In the genomic region with DNA sequence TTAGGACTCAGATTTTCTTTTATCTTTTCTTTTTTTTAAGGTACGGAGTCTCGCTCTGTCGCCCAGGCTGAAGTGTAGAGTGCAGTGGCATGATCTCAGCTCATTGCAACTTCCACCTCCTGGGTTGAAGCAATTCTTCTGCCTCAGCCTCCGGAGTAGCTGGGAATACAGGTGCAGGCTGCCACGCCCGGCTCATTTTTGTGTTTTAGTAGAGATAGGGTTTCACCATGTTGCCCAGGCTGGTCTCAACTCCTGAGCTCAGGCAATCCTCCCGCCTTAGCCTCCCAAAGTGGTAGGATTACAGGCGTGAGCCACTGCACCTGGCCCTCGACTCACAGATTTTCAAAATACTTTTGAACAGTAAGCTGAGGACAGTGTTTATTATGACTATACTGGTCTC, we compare ENCODE assay signal across 8 cellular contexts. TPM values are rescaled to one million over a fixed set of nuclear protein-coding genes. Genes with fewer than 3 reads are reported as not detected.
DNase-seq lines count a peak whose midpoint lies in the region; ATAC-seq and TF ChIP-seq lines count a peak whose summit lies in the region.
"Not testable (repeated sequence)": the region's sequence is repeated elsewhere in the genome, so short reads cannot be mapped to it uniquely, and the experiment has no call there.

No MANE protein-coding gene starts in this region.

- not testable (repeated sequence) for H3F3A ChIP-seq in OCI-LY1 (ENCODE audit: insufficient read depth, low read length)

- not testable (repeated sequence) for H3K9me3 ChIP-seq in CD4-positive, CD25-positive, alpha-beta regulatory T cell (ENCODE audit: control insufficient read depth in 2 of 2, low read length in 2 of 2); OCI-LY1 (ENCODE audit: low read length); naive thymus-derived CD4-positive, alpha-beta T cell (ENCODE audit: control insufficient read depth in 2 of 3, low read length in 3 of 3)

- H3K4me2 ChIP-seq in OCI-LY1 (ENCODE audit: low read length) = peak overlapping the region; percentile 85

- POLR2A ChIA-PET in activated B cell treated with CpG ODN at 0.5 μM for 24 hours (lab: Charles Lee) = interaction anchor here (1.4 kb wide), 1 partner anchor 19 kb away, joined by 4 read pairs; no protein-coding TSS in a partner anchor
- POLR2A ChIA-PET in naive thymus-derived CD4-positive, alpha-beta T cell (lab: Charles Lee) = interaction anchor here (0.6 to 1.3 kb wide), 3 partner anchors 195 to 315 kb away, joined by 3 to 5 read pairs (median 3); partner anchors contain the start of gene ZNF32

- not testable (repeated sequence) for H3K27me3 Mint-ChIP-seq in CD4-positive, CD25-positive, alpha-beta regulatory T cell; IgD-negative memory B cell; activated B cell treated with CpG ODN at 0.5 μM for 24 hours; naive thymus-derived CD4-positive, alpha-beta T cell

- ATAC-seq in CD4-positive, CD25-positive, alpha-beta regulatory T cell (ENCODE audit: low read depth in 2 of 2); activated B cell treated with CpG ODN at 0.5 μM for 24 hours (ENCODE audit: low read depth); activated naive CD4-positive, alpha-beta T cell treated with anti-CD3 and anti-CD28 coated beads, Interleukin-2, amount 50 U/mL, for 72 hours; naive thymus-derived CD4-positive, alpha-beta T cell; stimulated activated effector memory CD8-positive, alpha-beta T cell treated with anti-CD3 and anti-CD28 coated beads, Interleukin-12 subunit alpha, Interleukin-12 subunit beta, amount 100 ng/mL, for 72 hours: not testable (repeated sequence)

- H3K4me3 ChIP-seq in CD4-positive, CD25-positive, alpha-beta regulatory T cell (ENCODE audit: low read depth, low read length) = peak overlapping the region; percentile 86
- H3K4me3 ChIP-seq in OCI-LY1 (ENCODE audit: low read depth, low read length, poor library complexity, severe bottlenecking) = peak overlapping the region; percentile 85
- H3K4me3 ChIP-seq in naive thymus-derived CD4-positive, alpha-beta T cell (ENCODE audit: low read length) = not testable (repeated sequence)

- H2AFZ ChIP-seq in OCI-LY1 (ENCODE audit: low read length) = not testable (repeated sequence)

- H4K20me1 ChIP-seq in OCI-LY1 (ENCODE audit: insufficient read depth, low read length) = not testable (repeated sequence)

- H3K4me1 ChIP-seq in CD4-positive, CD25-positive, alpha-beta regulatory T cell (ENCODE audit: control insufficient read depth, insufficient read depth, low read length, poor library complexity, severe bottlenecking) = peaks cover 53% of the 10 kb centered on the region
- peaks cover 51% of the 10 kb centered on the region for H3K4me1 ChIP-seq in OCI-LY1 (ENCODE audit: insufficient read depth, low read length, severe bottlenecking)
- peaks cover 36 to 51% of the 10 kb centered on the region in 2 donors for H3K4me1 ChIP-seq in naive thymus-derived CD4-positive, alpha-beta T cell (ENCODE audit: control insufficient read depth in 2 of 2, insufficient read depth in 2 of 2, low read length in 2 of 2)

- not testable (repeated sequence) for H3K9me2 ChIP-seq in OCI-LY1 (ENCODE audit: low read depth, low read length)

- CTCF ChIA-PET in activated B cell treated with CpG ODN at 0.5 μM for 24 hours (lab: Charles Lee) = interaction anchor here (1.2 kb wide), 1 partner anchor 19 kb away, joined by 3 read pairs; no protein-coding TSS in a partner anchor
- CTCF ChIA-PET in naive thymus-derived CD4-positive, alpha-beta T cell (lab: Charles Lee) = interaction anchor here (0.9 to 1.8 kb wide), 3 partner anchors 9 to 59 kb away, joined by 3 to 5 read pairs (median 4); no protein-coding TSS in a partner anchor

- intact Hi-C loops in activated B cell treated with CpG ODN at 0.5 μM for 24 hours (cut with micrococcal nuclease); naive thymus-derived CD4-positive, alpha-beta T cell (cut with micrococcal nuclease): not testable (repeated sequence)

- H3K27ac Mint-ChIP-seq in CD4-positive, CD25-positive, alpha-beta regulatory T cell = peak overlapping the region; percentile 97 to 99 (median 98)
- H3K27ac Mint-ChIP-seq in IgD-negative memory B cell (peak overlapping the region; percentile 95 to 99 (median 97)), activated B cell treated with CpG ODN at 0.5 μM for 24 hours (peak overlapping the region; percentile 100)
- H3K27ac Mint-ChIP-seq in activated naive CD4-positive, alpha-beta T cell treated with anti-CD3 and anti-CD28 coated beads, Interleukin-2, amount 50 U/mL, for 72 hours = peak overlapping the region; percentile 98
- H3K27ac Mint-ChIP-seq in naive thymus-derived CD4-positive, alpha-beta T cell = peak overlapping the region; percentile 97 to 100 (median 99)
- peak overlapping the region; percentile 98 for H3K27ac Mint-ChIP-seq in stimulated activated effector memory CD8-positive, alpha-beta T cell treated with anti-CD3 and anti-CD28 coated beads, Interleukin-12 subunit alpha, Interleukin-12 subunit beta, amount 100 ng/mL, for 72 hours

- DNase-seq in CD4-positive, CD25-positive, alpha-beta regulatory T cell; activated B cell treated with CpG ODN at 0.5 μM for 24 hours; activated naive CD4-positive, alpha-beta T cell treated with anti-CD3 and anti-CD28 coated beads, Interleukin-2, amount 50 U/mL, for 72 hours (ENCODE audit: low spot score in 2 of 2); epithelial cell of prostate (ENCODE audit: low read depth, low spot score); naive thymus-derived CD4-positive, alpha-beta T cell; stimulated activated effector memory CD8-positive, alpha-beta T cell treated with anti-CD3 and anti-CD28 coated beads, Interleukin-12 subunit alpha, Interleukin-12 subunit beta, amount 100 ng/mL, for 72 hours (ENCODE audit: low spot score in 2 of 2): not testable (repeated sequence)

- peak overlapping the region; percentile 92 for H3K27ac ChIP-seq in CD4-positive, CD25-positive, alpha-beta regulatory T cell (ENCODE audit: insufficient read depth, low read length, poor library complexity, severe bottlenecking)
- H3K27ac ChIP-seq in OCI-LY1 (ENCODE audit: low read depth, low read length, poor library complexity, severe bottlenecking) = peak overlapping the region; percentile 99
- peak overlapping the region; percentile 93 for H3K27ac ChIP-seq in epithelial cell of prostate
- H3K27ac ChIP-seq in naive thymus-derived CD4-positive, alpha-beta T cell (ENCODE audit: low read depth, low read length) = peak overlapping the region; percentile 91

- not testable (repeated sequence) for H3K36me3 Mint-ChIP-seq in CD4-positive, CD25-positive, alpha-beta regulatory T cell; IgD-negative memory B cell; activated B cell treated with CpG ODN at 0.5 μM for 24 hours (ENCODE audit: low read depth)
- H3K36me3 Mint-ChIP-seq in activated naive CD4-positive, alpha-beta T cell treated with anti-CD3 and anti-CD28 coated beads, Interleukin-2, amount 50 U/mL, for 72 hours = peaks cover 10 to 16% of the 10 kb centered on the region in 2 donors
- peaks cover 0 to 15% (median 0%) of the 10 kb centered on the region in 5 donors for H3K36me3 Mint-ChIP-seq in naive thymus-derived CD4-positive, alpha-beta T cell
- peaks cover 20% of the 10 kb centered on the region for H3K36me3 Mint-ChIP-seq in stimulated activated effector memory CD8-positive, alpha-beta T cell treated with anti-CD3 and anti-CD28 coated beads, Interleukin-12 subunit alpha, Interleukin-12 subunit beta, amount 100 ng/mL, for 72 hours

- peaks cover 30 to 55% (median 45%) of the 10 kb centered on the region in 4 donors for H3K4me1 Mint-ChIP-seq in CD4-positive, CD25-positive, alpha-beta regulatory T cell
- peaks cover 34 to 46% (median 43%) of the 10 kb centered on the region in 3 donors for H3K4me1 Mint-ChIP-seq in IgD-negative memory B cell
- H3K4me1 Mint-ChIP-seq in activated B cell treated with CpG ODN at 0.5 μM for 24 hours = peaks cover 44% of the 10 kb centered on the region
- peaks cover 24 to 66% (median 54%) of the 10 kb centered on the region in 7 donors for H3K4me1 Mint-ChIP-seq in naive thymus-derived CD4-positive, alpha-beta T cell
- H3K4me1 Mint-ChIP-seq in stimulated activated effector memory CD8-positive, alpha-beta T cell treated with anti-CD3 and anti-CD28 coated beads, Interleukin-12 subunit alpha, Interleukin-12 subunit beta, amount 100 ng/mL, for 72 hours = peaks cover 43% of the 10 kb centered on the region

- H3K36me3 ChIP-seq in CD4-positive, CD25-positive, alpha-beta regulatory T cell (ENCODE audit: control insufficient read depth, insufficient read depth, low read length); OCI-LY1 (ENCODE audit: insufficient read depth, low read length); naive thymus-derived CD4-positive, alpha-beta T cell (ENCODE audit: control insufficient read depth in 2 of 3, insufficient read depth in 3 of 3, low read length in 3 of 3): not testable (repeated sequence)

- not testable (repeated sequence) for H3K27me3 ChIP-seq in CD4-positive, CD25-positive, alpha-beta regulatory T cell (ENCODE audit: control insufficient read depth, insufficient read depth, low read length); OCI-LY1 (ENCODE audit: insufficient read depth, low read length); naive thymus-derived CD4-positive, alpha-beta T cell (ENCODE audit: control insufficient read depth in 2 of 2, insufficient read depth in 2 of 2, low read length in 2 of 2)

- H3K4me3 Mint-ChIP-seq in CD4-positive, CD25-positive, alpha-beta regulatory T cell = peak overlapping the region; percentile 97 to 99 (median 98)
- peak overlapping the region; percentile 94 to 99 (median 97) for H3K4me3 Mint-ChIP-seq in IgD-negative memory B cell
- peak overlapping the region; percentile 99 for H3K4me3 Mint-ChIP-seq in activated B cell treated with CpG ODN at 0.5 μM for 24 hours
- peak overlapping the region; percentile 58 to 98 (median 96) for H3K4me3 Mint-ChIP-seq in naive thymus-derived CD4-positive, alpha-beta T cell
- peak overlapping the region; percentile 98 for H3K4me3 Mint-ChIP-seq in stimulated activated effector memory CD8-positive, alpha-beta T cell treated with anti-CD3 and anti-CD28 coated beads, Interleukin-12 subunit alpha, Interleukin-12 subunit beta, amount 100 ng/mL, for 72 hours

- not testable (repeated sequence) for H3K79me2 ChIP-seq in OCI-LY1 (ENCODE audit: insufficient read depth, low read length)

- not testable (repeated sequence) for H3K9me3 Mint-ChIP-seq in CD4-positive, CD25-positive, alpha-beta regulatory T cell; IgD-negative memory B cell; activated B cell treated with CpG ODN at 0.5 μM for 24 hours; activated naive CD4-positive, alpha-beta T cell treated with anti-CD3 and anti-CD28 coated beads, Interleukin-2, amount 50 U/mL, for 72 hours; naive thymus-derived CD4-positive, alpha-beta T cell; stimulated activated effector memory CD8-positive, alpha-beta T cell treated with anti-CD3 and anti-CD28 coated beads, Interleukin-12 subunit alpha, Interleukin-12 subunit beta, amount 100 ng/mL, for 72 hours

- TF ChIP-seq CTCF in OCI-LY1 (IDR thresholded peaks at IDR 0.05; ENCODE audit: low read length); activated B cell treated with CpG ODN at 0.5 μM for 24 hours (IDR thresholded peaks at IDR 0.05): not testable (repeated sequence)

- H3K9ac ChIP-seq in OCI-LY1 (ENCODE audit: low read length) = peak overlapping the region; percentile 94

RNA-seq across cellular contexts. Expression of gene ZNF487, which starts 17.1 kb away (rescaled TPM):
- total RNA-seq in CD4-positive, CD25-positive, alpha-beta regulatory T cell = 6.2 TPM
- polyA plus RNA-seq in CD4-positive, CD25-positive, alpha-beta regulatory T cell = 1 to 10 TPM; 2.5 to 6.5 (median 4.2) TPM
- polyA plus RNA-seq in IgD-negative memory B cell = 6.1 TPM
- 2.9 and 3.4 TPM in 2 replicates for total RNA-seq in activated B cell treated with CpG ODN at 0.5 μM for 24 hours
- total RNA-seq in activated naive CD4-positive, alpha-beta T cell treated with anti-CD3 and anti-CD28 coated beads, Interleukin-2, amount 50 U/mL, for 72 hours = 1 to 10 TPM; 2.7 to 4.1 TPM
- 10 to 100 TPM in 1 of 5 experiments, 1 to 10 TPM in 4; 4.1 to 12.0 (median 5.9) TPM for total RNA-seq in naive thymus-derived CD4-positive, alpha-beta T cell
- polyA plus RNA-seq in naive thymus-derived CD4-positive, alpha-beta T cell = 1 to 10 TPM; 5.9 to 6.8 TPM

RNA-seq across cellular contexts. Expression of gene HNRNPF, which starts 45.0 kb away (rescaled TPM):
- total RNA-seq in CD4-positive, CD25-positive, alpha-beta regulatory T cell = 143 TPM
- 100 to 1,000 TPM; 293 to 350 (median 323) TPM for polyA plus RNA-seq in CD4-positive, CD25-positive, alpha-beta regulatory T cell
- 242 TPM for polyA plus RNA-seq in IgD-negative memory B cell
- 253 and 255 TPM in 2 replicates for total RNA-seq in activated B cell treated with CpG ODN at 0.5 μM for 24 hours
- 100 to 1,000 TPM; 410 to 434 TPM for total RNA-seq in activated naive CD4-positive, alpha-beta T cell treated with anti-CD3 and anti-CD28 coated beads, Interleukin-2, amount 50 U/mL, for 72 hours
- total RNA-seq in naive thymus-derived CD4-positive, alpha-beta T cell = 100 to 1,000 TPM in 4 of 5 experiments, 10 to 100 TPM in 1; 88.1 to 449 (median 159) TPM
- 100 to 1,000 TPM; 193 to 269 TPM for polyA plus RNA-seq in naive thymus-derived CD4-positive, alpha-beta T cell
